ENCODE assay signal across 11 cellular contexts in genomic region chr10:75895259-75895658, GRCh38.
"Had no signal": no experiment of that assay in that cellular context is flagged by ENCODE, and none has a peak within 500 bp of the region (broad histone marks: within the 10 kb centered on the region; RNA-seq: fewer than 3 reads in every experiment).

No MANE protein-coding gene starts in this region.

- H3K27ac ChIP-seq: GM23248 had no signal

- H3K4me2 ChIP-seq: GM23338 had no signal

- H2AFZ ChIP-seq: GM23248, GM23338 had no signal

- H3K36me3 ChIP-seq: HAP-1 had no signal

- FAIRE-seq: H1, H54 had no signal

- H3K9ac ChIP-seq: GM23248 had no signal

- H3K4me3 ChIP-seq: GM23248, GM23338, HAP-1 had no signal

- H3K4me1 ChIP-seq: HAP-1 had no signal

- H3K9me3 ChIP-seq: HAP-1 had no signal

- ATAC-seq: GM23338, HCT116 had no signal

- DNase-seq: GM23248, GOT3, H7, H9, HCEC 1CT, HFFc6 had no signal
